12 cellular contexts compared by ENCODE assay signal in genomic region chr5:1172670-1173404, GRCh38.
DNase-seq lines count a peak whose midpoint lies in the region; ATAC-seq, FAIRE-seq and TF ChIP-seq lines count a peak whose summit lies in the region.
"Had no signal": no experiment of that assay in that cellular context is flagged by ENCODE, and none has a peak within 500 bp of the region (broad histone marks: within the 10 kb centered on the region; RNA-seq: fewer than 3 reads in every experiment).

No MANE protein-coding gene starts in this region.

- peak overlapping the region; percentile 82 for H3K4me3 ChIP-seq in Loucy (ENCODE audit: low read length, poor library complexity, severe bottlenecking)
- H3K4me3 ChIP-seq: skin epidermis had no signal

- H3K9me3 ChIP-seq in Loucy (ENCODE audit: insufficient read depth, low read depth, low read length): no peaks in the 10 kb centered on the region; the same call in 1 of the 2 replicates

- H3K4me1 Mint-ChIP-seq in activated naive CD8-positive, alpha-beta T cell (ENCODE audit: low read depth): peaks cover 12% of the 10 kb centered on the region

- H3K9ac ChIP-seq in Loucy (ENCODE audit: low read depth, low read length, poor library complexity, severe bottlenecking): peak overlapping the region; percentile 81

- H4K20me1 ChIP-seq in Loucy (ENCODE audit: insufficient read depth, low read length, poor library complexity, severe bottlenecking): no peaks in the 10 kb centered on the region

- H3K27me3 ChIP-seq in Loucy (ENCODE audit: insufficient read depth, low read length, poor library complexity, severe bottlenecking): no peaks in the 10 kb centered on the region

- no peak for FAIRE-seq in GM19239 (lab: Jason Lieb, UNC)

- peaks cover 41% of the 10 kb centered on the region for H3K4me1 ChIP-seq in Loucy (ENCODE audit: insufficient read depth, low read length, poor library complexity, severe bottlenecking)

- no peak for ATAC-seq in HG03571 (IDR thresholded peaks at IDR 0.05; ENCODE audit: unreplicated experiment)
- ATAC-seq: PC-3 had no signal

- DNase-seq in NCI-H748 (lab: John Stamatoyannopoulos, UW; ENCODE audit: unreplicated experiment) (peak; percentile 45), NCI-H748 treated with DMSO at 0.1 percent for 48 hours (lab: John Stamatoyannopoulos, UW) (no peak), GM19239 (ENCODE audit: insufficient read length, low spot score) (no peak), GM13977 (ENCODE audit: low spot score) (no peak)
- peak; percentile 8 to 26 (median 15) for DNase-seq in stimulated activated CD4-positive, alpha-beta T cell treated with anti-CD3 and anti-CD28 coated beads, Interleukin-12 subunit alpha, Interleukin-12 subunit beta, amount 100 ng/mL, for 48 hours (ENCODE audit: low read depth in 2 of 3, low spot score in 1 of 3)
- DNase-seq: PC-3, trophoblast cell had no signal

- H3K4me3 Mint-ChIP-seq in activated naive CD8-positive, alpha-beta T cell: peak overlapping the region; percentile 60
- H3K4me3 Mint-ChIP-seq: neural crest cell had no signal

- in situ Hi-C loops in GM13977 (cut with MboI; ENCODE audit: low pct_unique_long_range_greater_than_20kb, low sequenced_read_pairs, unreplicated experiment): no loop called here

- no peaks in the 10 kb centered on the region for H3K9me3 Mint-ChIP-seq in activated naive CD8-positive, alpha-beta T cell (ENCODE audit: low read depth)
- H3K9me3 Mint-ChIP-seq: neural crest cell had no signal

- H3K9me2 ChIP-seq in Loucy (replicated peaks; ENCODE audit: low read depth, low read length): no peaks in the 10 kb centered on the region

- peaks cover 2% of the 10 kb centered on the region for H3K27me3 Mint-ChIP-seq in activated naive CD8-positive, alpha-beta T cell

- no peak for TF ChIP-seq CTCF in Loucy (conservative IDR thresholded peaks at IDR 0.05; ENCODE audit: low read length)
- TF ChIP-seq CTCF in GM13977 (IDR thresholded peaks at IDR 0.05; ENCODE audit: extremely low read depth, insufficient read depth, missing control alignments): no peak

- H3K36me3 Mint-ChIP-seq in activated naive CD8-positive, alpha-beta T cell: no peaks in the 10 kb centered on the region

- no peaks in the 10 kb centered on the region for H3K36me3 ChIP-seq in Loucy (ENCODE audit: insufficient read depth, low read length)

- H3K4me2 ChIP-seq in Loucy (ENCODE audit: low read depth, low read length, poor library complexity, severe bottlenecking): peak overlapping the region; percentile 95

- peak overlapping the region; percentile 58; the same call in 1 of the 2 replicates for H2AFZ ChIP-seq in Loucy (ENCODE audit: low read length)

- H3F3A ChIP-seq in Loucy (ENCODE audit: low read depth): no peaks in the 10 kb centered on the region; the same call in 1 of the 2 replicates

- peaks cover 43% of the 10 kb centered on the region for H3K79me2 ChIP-seq in Loucy (ENCODE audit: insufficient read depth, low read length)

- H3K27ac Mint-ChIP-seq in activated naive CD8-positive, alpha-beta T cell: no peak overlapping the region

Comparison
In these comparisons a context has a peak if more than half of its experiments do, and no peak if none do; other contexts are left out.
1. DNase-seq: peak in NCI-H748 (single experiment) and stimulated activated CD4-positive, alpha-beta T cell treated with anti-CD3 and anti-CD28 coated beads, Interleukin-12 subunit alpha, Interleukin-12 subunit beta, amount 100 ng/mL, for 48 hours (3 of 3); none in NCI-H748 treated with DMSO at 0.1 percent for 48 hours (single experiment), GM19239 (single experiment) and GM13977 (single experiment).